11 cellular contexts compared by ENCODE assay signal in genomic region chr6:16752206-16752867, GRCh38. TPM values are rescaled to one million over a fixed set of nuclear protein-coding genes. Genes with fewer than 3 reads are reported as not detected.
DNase-seq lines count a peak whose midpoint lies in the region; ATAC-seq lines count a peak whose summit lies in the region.
"Had no signal": no experiment of that assay in that cellular context is flagged by ENCODE, and none has a peak within 500 bp of the region (broad histone marks: within the 10 kb centered on the region; RNA-seq: fewer than 3 reads in every experiment).

No MANE protein-coding gene starts in this region.

- H3K36me3 ChIP-seq in esophagus (ENCODE audit: control insufficient read depth in 2 of 2, insufficient read depth in 2 of 2, low read length in 1 of 2), result no peaks in the 10 kb centered on the region

- H3K9me3 ChIP-seq in esophagus (ENCODE audit: control insufficient read depth in 2 of 2, insufficient read depth in 1 of 2, low read depth in 1 of 2, low read length in 1 of 2), result no peaks in the 10 kb centered on the region

- no peaks in the 10 kb centered on the region for H3K27me3 ChIP-seq in esophagus (ENCODE audit: control insufficient read depth in 1 of 2, insufficient read depth in 2 of 2, low read length in 2 of 2)

- WGBS in esophagus, 2 donors, result 44 to 58% methylated on average over 4 of the region's 4 CpGs

- H3K4me3 ChIP-seq in esophagus (ENCODE audit: low read depth in 1 of 2, low read length in 2 of 2), result no peak overlapping the region

- H3K4me1 ChIP-seq in esophagus (ENCODE audit: control insufficient read depth in 2 of 2, insufficient read depth in 2 of 2, low read length in 1 of 2), result peaks cover 0 to 2% of the 10 kb centered on the region in 2 donors

- no peak for ATAC-seq in GM19324 (IDR thresholded peaks at IDR 0.05; ENCODE audit: low FRiP score, unreplicated experiment)

- peak; percentile 97 for DNase-seq in ELR (ENCODE audit: low read depth)
- peak; percentile 37 for DNase-seq in RKO (ENCODE audit: low spot score)
- peak; percentile 70 for DNase-seq in pons (ENCODE audit: low spot score)
- no peak for DNase-seq in GM19238 (ENCODE audit: insufficient read length, low spot score)
- no peak for DNase-seq in activated CD8-positive, alpha-beta memory T cell treated with anti-CD3 and anti-CD28 coated beads for 24 hours
- no peak for DNase-seq in hepatic stellate cell (ENCODE audit: low spot score)
- DNase-seq: activated T-cell treated with anti-CD3 and anti-CD28 coated beads, Interleukin-2, amount 50 U/mL, for 24 hours; immature natural killer cell; NCI-H774 had no signal

- peak overlapping the region; percentile 73 to 74 for H3K27ac ChIP-seq in esophagus (ENCODE audit: low read depth in 2 of 2, low read length in 1 of 2)

RNA-seq across cellular contexts. Expression of gene ATXN1, which starts 8.9 kb away (rescaled TPM):
- 1 to 10 TPM; 4.3 to 8.8 TPM for polyA plus RNA-seq in esophagus

Comparison
In these comparisons a context has a peak if more than half of its experiments do, and no peak if none do; other contexts are left out.
1. DNase-seq: peak in ELR (single experiment), RKO (single experiment) and pons (single experiment); none in GM19238 (single experiment), activated CD8-positive, alpha-beta memory T cell treated with anti-CD3 and anti-CD28 coated beads for 24 hours (single experiment) and hepatic stellate cell (single experiment).